ENCODE assay signal across 16 cellular contexts in genomic region chr11:73327812-73328364, GRCh38. TPM values are rescaled to one million over a fixed set of nuclear protein-coding genes. Genes with fewer than 3 reads are reported as not detected.
A peak's percentile ranks its signal among the peaks of the same experiment; 100 is the strongest.
DNase-seq lines count a peak whose midpoint lies in the region; ATAC-seq and TF ChIP-seq lines count a peak whose summit lies in the region.
"Had no signal": no experiment of that assay in that cellular context is flagged by ENCODE, and none has a peak within 500 bp of the region (broad histone marks: within the 10 kb centered on the region; RNA-seq: fewer than 3 reads in every experiment).

No MANE protein-coding gene starts in this region.

- H3K27me3 Mint-ChIP-seq in mesothelial cell of epicardium (ENCODE audit: low read depth), result no peaks in the 10 kb centered on the region
- H3K27me3 Mint-ChIP-seq in activated T-cell treated with anti-CD3 and anti-CD28 coated beads, Interleukin-2, amount 50 U/mL, for 72 hours (ENCODE audit: low read depth), result no peaks in the 10 kb centered on the region
- H3K27me3 Mint-ChIP-seq: activated T-helper 17 cell treated with anti-CD3 and anti-CD28 coated beads, Interleukin-2, amount 50 U/mL, for 72 hours had no signal

- peak overlapping the region; percentile 66 for H3K27ac Mint-ChIP-seq in mesothelial cell of epicardium
- peak overlapping the region; percentile 58 for H3K27ac Mint-ChIP-seq in stimulated activated effector memory CD8-positive, alpha-beta T cell treated with anti-CD3 and anti-CD28 coated beads, Interleukin-12 subunit alpha, Interleukin-12 subunit beta, amount 100 ng/mL, for 72 hours
- H3K27ac Mint-ChIP-seq in activated T-cell treated with anti-CD3 and anti-CD28 coated beads, Interleukin-2, amount 50 U/mL, for 72 hours, result no peak overlapping the region
- H3K27ac Mint-ChIP-seq: activated T-helper 17 cell treated with anti-CD3 and anti-CD28 coated beads, Interleukin-2, amount 50 U/mL, for 72 hours; T-helper 1 cell treated with Interleukin-12 subunit alpha and Interleukin-12 subunit beta and Interleukin-4 antibody, amounts not matched to agents 30 μg/mL and 1 μg/mL, for 36 hours had no signal

- H3K4me3 ChIP-seq in BLaER1 treated with 17β-estradiol and CSF1 and Interleukin-3, amounts not matched to agents 10 nM and 100 nM, result no peak overlapping the region
- H3K4me3 ChIP-seq in WERI-Rb-1 (ENCODE audit: low read depth, low read length) (no peak overlapping the region), body of pancreas (no peak overlapping the region)
- H3K4me3 ChIP-seq: gastrocnemius medialis had no signal

- no peak overlapping the region for H3K4me3 Mint-ChIP-seq in mesothelial cell of epicardium
- H3K4me3 Mint-ChIP-seq in stimulated activated effector memory CD8-positive, alpha-beta T cell treated with anti-CD3 and anti-CD28 coated beads, Interleukin-12 subunit alpha, Interleukin-12 subunit beta, amount 100 ng/mL, for 72 hours, result no peak overlapping the region
- no peak overlapping the region for H3K4me3 Mint-ChIP-seq in activated T-cell treated with anti-CD3 and anti-CD28 coated beads, Interleukin-2, amount 50 U/mL, for 72 hours
- H3K4me3 Mint-ChIP-seq: activated T-helper 17 cell treated with anti-CD3 and anti-CD28 coated beads, Interleukin-2, amount 50 U/mL, for 72 hours; T-helper 1 cell treated with Interleukin-12 subunit alpha and Interleukin-12 subunit beta and Interleukin-4 antibody, amounts not matched to agents 30 μg/mL and 1 μg/mL, for 36 hours had no signal

- intact Hi-C loops in body of pancreas (cut with DNase I), result no loop called here

- no peak overlapping the region for H3K9ac ChIP-seq in BLaER1 treated with 17β-estradiol and CSF1 and Interleukin-3, amounts not matched to agents 10 nM and 100 nM

- no peak overlapping the region for H3K27ac ChIP-seq in BLaER1 treated with 17β-estradiol and CSF1 and Interleukin-3, amounts not matched to agents 10 nM and 100 nM
- H3K27ac ChIP-seq in WERI-Rb-1, result peak overlapping the region; percentile 92
- H3K27ac ChIP-seq in body of pancreas, result peak overlapping the region in 1 of 4 donors; percentile 39

- peaks cover 79% of the 10 kb centered on the region for H3K4me1 Mint-ChIP-seq in mesothelial cell of epicardium
- H3K4me1 Mint-ChIP-seq in stimulated activated effector memory CD8-positive, alpha-beta T cell treated with anti-CD3 and anti-CD28 coated beads, Interleukin-12 subunit alpha, Interleukin-12 subunit beta, amount 100 ng/mL, for 72 hours, result peaks cover 12% of the 10 kb centered on the region
- H3K4me1 Mint-ChIP-seq in activated T-cell treated with anti-CD3 and anti-CD28 coated beads, Interleukin-2, amount 50 U/mL, for 72 hours (ENCODE audit: low read depth), result no peaks in the 10 kb centered on the region
- H3K4me1 Mint-ChIP-seq: activated T-helper 17 cell treated with anti-CD3 and anti-CD28 coated beads, Interleukin-2, amount 50 U/mL, for 72 hours had no signal

- H4K20me1 ChIP-seq in BLaER1 treated with 17β-estradiol and CSF1 and Interleukin-3, amounts not matched to agents 10 nM and 100 nM, result peaks cover 0 to 3% (median 0%) of the 10 kb centered on the region in 11 experiments; a peak in 1 of 22 replicates

- H3K4me2 ChIP-seq in BLaER1 treated with 17β-estradiol and CSF1 and Interleukin-3, amounts not matched to agents 10 nM and 100 nM, result peak overlapping the region in 8 of 11 experiments; percentile 0 to 67 (median 16); a peak in 11 of 22 replicates

- H3K36me3 ChIP-seq in BLaER1 treated with 17β-estradiol and CSF1 and Interleukin-3, amounts not matched to agents 10 nM and 100 nM, result no peaks in the 10 kb centered on the region
- H3K36me3 ChIP-seq in WERI-Rb-1, result no peaks in the 10 kb centered on the region; the same call in 1 of the 2 replicates
- no peaks in the 10 kb centered on the region for H3K36me3 ChIP-seq in body of pancreas (replicated peaks in 1 of 2; ENCODE audit: insufficient read depth in 1 of 2, low read depth in 2 of 2)
- H3K36me3 ChIP-seq: gastrocnemius medialis had no signal

- H3K9me3 Mint-ChIP-seq in mesothelial cell of epicardium, result no peaks in the 10 kb centered on the region
- H3K9me3 Mint-ChIP-seq in stimulated activated effector memory CD8-positive, alpha-beta T cell treated with anti-CD3 and anti-CD28 coated beads, Interleukin-12 subunit alpha, Interleukin-12 subunit beta, amount 100 ng/mL, for 72 hours, result no peaks in the 10 kb centered on the region
- no peaks in the 10 kb centered on the region for H3K9me3 Mint-ChIP-seq in activated T-cell treated with anti-CD3 and anti-CD28 coated beads, Interleukin-2, amount 50 U/mL, for 72 hours
- H3K9me3 Mint-ChIP-seq: activated T-helper 17 cell treated with anti-CD3 and anti-CD28 coated beads, Interleukin-2, amount 50 U/mL, for 72 hours; T-helper 1 cell treated with Interleukin-12 subunit alpha and Interleukin-12 subunit beta and Interleukin-4 antibody, amounts not matched to agents 30 μg/mL and 1 μg/mL, for 36 hours had no signal

- TF ChIP-seq POLR2A in GM18505 (IDR thresholded peaks at IDR 0.05; ENCODE audit: borderline replicate concordance, extremely low read depth, insufficient read depth, insufficient read length) (no peak), body of pancreas (IDR thresholded peaks at IDR 0.05) (no peak)

- H3K36me3 Mint-ChIP-seq in mesothelial cell of epicardium, result peaks cover 1% of the 10 kb centered on the region
- no peaks in the 10 kb centered on the region for H3K36me3 Mint-ChIP-seq in stimulated activated effector memory CD8-positive, alpha-beta T cell treated with anti-CD3 and anti-CD28 coated beads, Interleukin-12 subunit alpha, Interleukin-12 subunit beta, amount 100 ng/mL, for 72 hours
- H3K36me3 Mint-ChIP-seq in activated T-cell treated with anti-CD3 and anti-CD28 coated beads, Interleukin-2, amount 50 U/mL, for 72 hours (ENCODE audit: insufficient read depth in 2 of 2), result no peaks in the 10 kb centered on the region

- 67 to 72% methylated on average over 4 of the region's 4 CpGs for WGBS in body of pancreas, 2 donors

- H3K9me3 ChIP-seq in BLaER1 treated with 17β-estradiol and CSF1 and Interleukin-3, amounts not matched to agents 10 nM and 100 nM (replicated peaks in 1 of 11), result no peaks in the 10 kb centered on the region
- H3K9me3 ChIP-seq in WERI-Rb-1 (ENCODE audit: severe bottlenecking), result no peaks in the 10 kb centered on the region
- no peaks in the 10 kb centered on the region for H3K9me3 ChIP-seq in body of pancreas
- H3K9me3 ChIP-seq: gastrocnemius medialis had no signal

- no peak for ATAC-seq in stimulated activated effector memory CD8-positive, alpha-beta T cell treated with anti-CD3 and anti-CD28 coated beads, Interleukin-12 subunit alpha, Interleukin-12 subunit beta, amount 100 ng/mL, for 72 hours
- ATAC-seq in GM18505 (IDR thresholded peaks at IDR 0.05; ENCODE audit: unreplicated experiment) (no peak), body of pancreas (no peak)
- ATAC-seq in activated T-cell treated with anti-CD3 and anti-CD28 coated beads, Interleukin-2, amount 50 U/mL, for 72 hours (replicated peaks in 1 of 2), result no peak
- ATAC-seq: gastrocnemius medialis had no signal

- TF ChIP-seq CTCF in WERI-Rb-1 (IDR thresholded peaks at IDR 0.05; ENCODE audit: low read depth, low read length), result no peak
- no peak for TF ChIP-seq CTCF in mesothelial cell of epicardium (IDR thresholded peaks at IDR 0.05; ENCODE audit: unreplicated experiment)
- TF ChIP-seq CTCF in body of pancreas (IDR thresholded peaks at IDR 0.05), result no peak

- DNase-seq in WERI-Rb-1 (peak; percentile 77), mesothelial cell of epicardium (ENCODE audit: low spot score in 2 of 2, unreplicated experiment in 2 of 2) (no peak), body of pancreas (no peak), NOMO-1 treated with DMSO at 0.1 percent for 48 hours (lab: John Stamatoyannopoulos, UW; ENCODE audit: unreplicated experiment) (no peak)
- no peak for DNase-seq in stimulated activated effector memory CD8-positive, alpha-beta T cell treated with anti-CD3 and anti-CD28 coated beads, Interleukin-12 subunit alpha, Interleukin-12 subunit beta, amount 100 ng/mL, for 72 hours (ENCODE audit: low spot score in 2 of 2)
- DNase-seq in activated T-cell treated with anti-CD3 and anti-CD28 coated beads, Interleukin-2, amount 50 U/mL, for 72 hours, result no peak
- DNase-seq: activated CD4-positive, CD25-positive, alpha-beta regulatory T cell; gastrocnemius medialis; GOT3; NCI-H1417 treated with DMSO at 0.1 percent for 48 hours; NCI-H2227 treated with DMSO at 0.1 percent for 48 hours had no signal

- H3K27me3 ChIP-seq in BLaER1 treated with 17β-estradiol and CSF1 and Interleukin-3, amounts not matched to agents 10 nM and 100 nM, result no peaks in the 10 kb centered on the region
- no peaks in the 10 kb centered on the region for H3K27me3 ChIP-seq in WERI-Rb-1 (ENCODE audit: insufficient read depth, low read depth, severe bottlenecking)
- H3K27me3 ChIP-seq in body of pancreas, result no peaks in the 10 kb centered on the region
- H3K27me3 ChIP-seq: gastrocnemius medialis had no signal

- peaks cover 40 to 68% (median 56%) of the 10 kb centered on the region in 10 experiments for H3K4me1 ChIP-seq in BLaER1 treated with 17β-estradiol and CSF1 and Interleukin-3, amounts not matched to agents 10 nM and 100 nM
- H3K4me1 ChIP-seq in body of pancreas, result peaks cover 29% of the 10 kb centered on the region

RNA-seq across cellular contexts. Expression of gene ARHGEF17, which starts 19.8 kb away (rescaled TPM):
- total RNA-seq in mesothelial cell of epicardium, result 136 to 150 TPM (median 140 TPM) in 3 replicates
- total RNA-seq in body of pancreas, result 10 to 100 TPM; 19.2 to 28.0 TPM
- total RNA-seq in activated T-cell treated with anti-CD3 and anti-CD28 coated beads, Interleukin-2, amount 50 U/mL, for 72 hours, result under 1 TPM; 0.05 to 0.07 TPM

RNA-seq across cellular contexts. Expression of gene RELT, which starts 48.3 kb away (rescaled TPM):
- 5.1 to 5.4 TPM (median 5.3 TPM) in 3 replicates for total RNA-seq in mesothelial cell of epicardium
- under 1 TPM; 0.33 to 0.52 TPM for total RNA-seq in body of pancreas
- 10 to 100 TPM; 17.3 to 19.6 TPM for total RNA-seq in activated T-cell treated with anti-CD3 and anti-CD28 coated beads, Interleukin-2, amount 50 U/mL, for 72 hours

RNA-seq across cellular contexts. Expression of gene P2RY6, which starts 55.8 kb away (rescaled TPM):
- total RNA-seq in mesothelial cell of epicardium, result 0.36 to 0.51 TPM (median 0.45 TPM) in 3 replicates
- not detected for total RNA-seq in body of pancreas
- not detected for total RNA-seq in activated T-cell treated with anti-CD3 and anti-CD28 coated beads, Interleukin-2, amount 50 U/mL, for 72 hours
- total RNA-seq: activated T-helper 17 cell treated with anti-CD3 and anti-CD28 coated beads, Interleukin-2, amount 50 U/mL, for 72 hours; HT-29 had no signal

Comparison
In these comparisons a context has a peak if more than half of its experiments do, and no peak if none do; other contexts are left out.
1. RNA of gene ARHGEF17, which starts 19.8 kb away (total RNA-seq): 136 to 150 TPM in mesothelial cell of epicardium and 19.2 to 28.0 TPM in body of pancreas; 0.05 to 0.07 TPM in activated T-cell treated with anti-CD3 and anti-CD28 coated beads, Interleukin-2, amount 50 U/mL, for 72 hours; every median in the first group is over 10 times any median in the second.